20 cellular contexts compared by ENCODE assay signal in genomic region chr18:24633121-24633520, GRCh38.
DNase-seq lines count a peak whose midpoint lies in the region; TF ChIP-seq lines count a peak whose summit lies in the region.
"Had no signal": no experiment of that assay in that cellular context is flagged by ENCODE, and none has a peak within 500 bp of the region (broad histone marks: within the 10 kb centered on the region; RNA-seq: fewer than 3 reads in every experiment).

No MANE protein-coding gene starts in this region.

- H3K36me3 ChIP-seq in fibroblast of lung (ENCODE audit: control insufficient read depth, insufficient read depth, low read length) (no peaks in the 10 kb centered on the region), tibial nerve (no peaks in the 10 kb centered on the region), SK-N-SH (replicated peaks in 1 of 2; ENCODE audit: control insufficient read depth in 1 of 2, insufficient read depth in 2 of 2, low read length in 1 of 2) (no peaks in the 10 kb centered on the region)
- H3K36me3 ChIP-seq: Peyer's patch, right lobe of liver had no signal

- no peaks in the 10 kb centered on the region for H3K27me3 ChIP-seq in fibroblast of lung (ENCODE audit: control insufficient read depth, insufficient read depth, low read length)
- no peaks in the 10 kb centered on the region for H3K27me3 ChIP-seq in tibial nerve
- no peaks in the 10 kb centered on the region for H3K27me3 ChIP-seq in SK-N-SH (ENCODE audit: insufficient read depth)
- H3K27me3 ChIP-seq: Peyer's patch, right lobe of liver had no signal

- H3K79me2 ChIP-seq in fibroblast of lung (ENCODE audit: control insufficient read depth, insufficient read depth, low read length): no peaks in the 10 kb centered on the region
- no peaks in the 10 kb centered on the region for H3K79me2 ChIP-seq in SK-N-SH (ENCODE audit: insufficient read depth)

- in situ Hi-C loops in G401 (cut with HindIII; ENCODE audit: low sequenced_read_pairs): no loop called here

- H3K4me2 ChIP-seq in fibroblast of lung (ENCODE audit: extremely low read depth, insufficient read depth, low read length) (peak overlapping the region; percentile 15), SK-N-SH (no peak overlapping the region)

- no peak overlapping the region for H3K9ac ChIP-seq in fibroblast of lung (ENCODE audit: insufficient read depth, low read length)
- H3K9ac ChIP-seq in SK-N-SH: no peak overlapping the region

- H4K20me1 ChIP-seq in fibroblast of lung (ENCODE audit: control insufficient read depth, extremely low read depth, insufficient read depth, low read length): no peaks in the 10 kb centered on the region
- no peaks in the 10 kb centered on the region for H4K20me1 ChIP-seq in SK-N-SH (ENCODE audit: insufficient read depth)

- POLR2A ChIA-PET in SK-N-SH (lab: Yijun Ruan, JAX): no interaction called here

- TF ChIP-seq CTCF in fibroblast of lung (conservative IDR thresholded peaks at IDR 0.05 in 1 of 2, IDR thresholded peaks at IDR 0.05 in 1 of 2; ENCODE audit: low read depth in 1 of 2, low read length in 2 of 2) (no peak), tibial nerve (IDR thresholded peaks at IDR 0.05) (no peak), SK-N-SH (IDR thresholded peaks at IDR 0.05) (no peak)

- TF ChIP-seq POLR2A in tibial nerve (IDR thresholded peaks at IDR 0.05): no peak

- no peak overlapping the region for H3K27ac ChIP-seq in fibroblast of lung (ENCODE audit: insufficient read depth, low read length)
- H3K27ac ChIP-seq in tibial nerve: no peak overlapping the region
- no peak overlapping the region for H3K27ac ChIP-seq in SK-N-SH (ENCODE audit: low read depth in 2 of 2, low read length in 1 of 2)
- H3K27ac ChIP-seq: Peyer's patch, right lobe of liver had no signal

- H3K9me3 ChIP-seq in fibroblast of lung (ENCODE audit: control insufficient read depth, insufficient read depth, low read depth, low read length): no peaks in the 10 kb centered on the region
- H3K9me3 ChIP-seq in tibial nerve: no peaks in the 10 kb centered on the region
- H3K9me3 ChIP-seq in SK-N-SH: no peaks in the 10 kb centered on the region
- H3K9me3 ChIP-seq: Peyer's patch, right lobe of liver had no signal

- peaks cover 5% of the 10 kb centered on the region for H3K4me1 ChIP-seq in fibroblast of lung (ENCODE audit: control insufficient read depth, extremely low read depth, insufficient read depth, low read length)
- peaks cover 0 to 6% (median 0%) of the 10 kb centered on the region in 4 donors for H3K4me1 ChIP-seq in tibial nerve
- H3K4me1 ChIP-seq in SK-N-SH (ENCODE audit: control insufficient read depth in 1 of 2, insufficient read depth in 2 of 2, low read depth in 1 of 2, low read length in 1 of 2): no peaks in the 10 kb centered on the region
- H3K4me1 ChIP-seq: Peyer's patch, right lobe of liver had no signal

- H3K9me2 ChIP-seq in SK-N-SH: no peaks in the 10 kb centered on the region

- H3K4me3 ChIP-seq in fibroblast of lung (replicated peaks in 1 of 4; ENCODE audit: control extremely low read depth in 1 of 4, insufficient read depth in 1 of 4, low read depth in 3 of 4, low read length in 4 of 4) (no peak overlapping the region), tibial nerve (no peak overlapping the region), SK-N-SH (ENCODE audit: low read depth in 2 of 2, low read length in 1 of 2) (no peak overlapping the region)
- H3K4me3 ChIP-seq: Peyer's patch, right lobe of liver had no signal

- no peak for TF ChIP-seq EP300 in tibial nerve (IDR thresholded peaks at IDR 0.05)
- no peak for TF ChIP-seq EP300 in SK-N-SH (IDR thresholded peaks at IDR 0.05; ENCODE audit: borderline replicate concordance in 1 of 2, low read depth in 1 of 2, low read length in 1 of 2)

- H2AFZ ChIP-seq in fibroblast of lung (ENCODE audit: low read length) (no peak overlapping the region), SK-N-SH (ENCODE audit: low read depth) (no peak overlapping the region)

- H3F3A ChIP-seq in SK-N-SH (replicated peaks; ENCODE audit: insufficient read depth): no peaks in the 10 kb centered on the region

- 88 to 100% methylated on average over 3 of the region's 3 CpGs for WGBS in tibial nerve, 2 donors
- WGBS in SK-N-SH (ENCODE audit: low lambda C conversion rate): no CpG with 5 or more reads among the region's 3 CpGs

- CTCF ChIA-PET in SK-N-SH (lab: Yijun Ruan, JAX): no interaction called here

- no peak for TF ChIP-seq RAD21 in SK-N-SH (IDR thresholded peaks at IDR 0.05; ENCODE audit: low read length)

- DNase-seq in AG08396 (ENCODE audit: low spot score) (peak; percentile 73), G401 (ENCODE audit: low spot score) (peak; percentile 73), NCI-H82 treated with DMSO at 0.1 percent for 48 hours (lab: John Stamatoyannopoulos, UW; ENCODE audit: unreplicated experiment) (peak; percentile 48), fibroblast of lung (ENCODE audit: low read depth in 2 of 2) (peak; percentile 4 to 44), DMS79 treated with DMSO at 0.1 percent for 48 hours (lab: John Stamatoyannopoulos, UW) (no peak), tibial nerve (ENCODE audit: low spot score in 2 of 2) (no peak), SK-N-SH (no peak)
- no peak for DNase-seq in activated CD8-positive, alpha-beta memory T cell treated with anti-CD3 and anti-CD28 coated beads for 24 hours
- DNase-seq: ACHN; activated CD8-positive, alpha-beta T cell treated with anti-CD3 and anti-CD28 coated beads for 36 hours; CD8-positive, alpha-beta T cell; DMS53; head of caudate nucleus; left cardiac atrium; naive thymus-derived CD8-positive, alpha-beta T cell; NCI-H1105 treated with DMSO at 0.1 percent for 48 hours; NCI-H2029 treated with DMSO at 0.1 percent for 48 hours; NCI-H510A; Peyer's patch; right lobe of liver had no signal

TF ChIP-seq in SK-N-SH, 30 proteins besides CTCF, POLR2A, EP300 and RAD21 (continues in another document):
- TF ChIP-seq EZH2phosphoT487 (IDR thresholded peaks at IDR 0.05; ENCODE audit: borderline replicate concordance, low read depth) (no peak), TCF12 (IDR thresholded peaks at IDR 0.05) (no peak), MXI1 (IDR thresholded peaks at IDR 0.05; ENCODE audit: low read depth, low read length) (no peak), FOSL2 (IDR thresholded peaks at IDR 0.05; ENCODE audit: borderline replicate concordance, low read depth) (no peak), RXRA (IDR thresholded peaks at IDR 0.05; ENCODE audit: borderline replicate concordance, low read depth) (no peak), YY1 (IDR thresholded peaks at IDR 0.05; ENCODE audit: low read depth) (no peak), TAF1 (IDR thresholded peaks at IDR 0.05; ENCODE audit: borderline replicate concordance, low read depth, low read length) (no peak), SMC3 (IDR thresholded peaks at IDR 0.05; ENCODE audit: low read depth, low read length) (no peak), ZBTB33 (IDR thresholded peaks at IDR 0.05; ENCODE audit: borderline replicate concordance, low read depth) (no peak), MEF2A (IDR thresholded peaks at IDR 0.05; ENCODE audit: borderline replicate concordance, low read depth) (no peak), REST (IDR thresholded peaks at IDR 0.05; ENCODE audit: low read depth, low read length) (no peak), USF1 (IDR thresholded peaks at IDR 0.05; ENCODE audit: borderline replicate concordance, low read depth) (no peak)

Comparison
In these comparisons a context has a peak if more than half of its experiments do, and no peak if none do; other contexts are left out.
1. DNase-seq: peak in AG08396 (single experiment), G401 (single experiment), NCI-H82 treated with DMSO at 0.1 percent for 48 hours (single experiment) and fibroblast of lung (2 of 2); none in DMS79 treated with DMSO at 0.1 percent for 48 hours (single experiment), tibial nerve (0 of 2), SK-N-SH (single experiment) and activated CD8-positive, alpha-beta memory T cell treated with anti-CD3 and anti-CD28 coated beads for 24 hours (single experiment).